Comparison of ENCODE assay signal across 25 cellular contexts in genomic region chrX:132810964-132811712, GRCh38.
"Had no signal": no experiment of that assay in that cellular context is flagged by ENCODE, and none has a peak within 500 bp of the region (broad histone marks: within the 10 kb centered on the region; RNA-seq: fewer than 3 reads in every experiment).

No MANE protein-coding gene starts in this region.

- H3K4me1 ChIP-seq: gastroesophageal sphincter, heart left ventricle, left lung, psoas muscle, sigmoid colon, testis, tibial nerve, upper lobe of left lung had no signal

- H3K27ac ChIP-seq: coronary artery, gastroesophageal sphincter, heart left ventricle, hepatocyte, left lung, psoas muscle, sigmoid colon, testis, tibial nerve, upper lobe of left lung had no signal

- ATAC-seq: gastroesophageal sphincter; heart left ventricle; left cardiac atrium; left lung; naive thymus-derived CD4-positive, alpha-beta T cell; psoas muscle; right cardiac atrium; stimulated activated memory B cell treated with anti-CD40 and anti-IgM and Interleukin-4, amounts not matched to agents 10 μg/mL and 1 μg/mL and 100 μg/mL, for 72 hours; stimulated activated naive CD8-positive, alpha-beta T cell treated with anti-CD3 and anti-CD28 coated beads, Interleukin-15, Interleukin-2, amounts not matched to agents 100 U/mL and 50 U/mL, for 24 hours had no signal

- DNase-seq: dermis blood vessel endothelial cell; effector memory CD4-positive, alpha-beta T cell; foreskin fibroblast; heart left ventricle; left cardiac atrium; left lung; mesendoderm; midbrain; naive thymus-derived CD4-positive, alpha-beta T cell; nucleus accumbens; posterior cingulate gyrus; psoas muscle; right cardiac atrium; sigmoid colon; stimulated activated CD4-positive, alpha-beta T cell treated with anti-CD3 and anti-CD28 coated beads, Interleukin-2, amount 100 ng/mL, for 24 hours; stimulated activated CD4-positive, alpha-beta T cell treated with anti-CD3 and anti-CD28 coated beads, Interleukin-4, amount 100 ng/mL, for 4 hours; stimulated activated naive CD8-positive, alpha-beta T cell treated with anti-CD3 and anti-CD28 coated beads, Interleukin-15, Interleukin-2, amounts not matched to agents 100 U/mL and 50 U/mL, for 24 hours; testis; upper lobe of left lung had no signal

- H3K27me3 ChIP-seq: gastroesophageal sphincter, hepatocyte, left lung, testis, upper lobe of left lung had no signal

- FAIRE-seq: urothelium cell line had no signal
